Comparison of ENCODE assay signal across 1 cellular context in genomic region chr19:42327381-42327780, GRCh38.
TF ChIP-seq lines count a peak whose summit lies in the region.

No MANE protein-coding gene starts in this region.

TF ChIP-seq in neural cell, 6 proteins besides CTCF, POLR2A, EP300 and RAD21 (continued from another document):
- no peak for TF ChIP-seq REST (IDR thresholded peaks at IDR 0.05; ENCODE audit: borderline replicate concordance)
- no peak for TF ChIP-seq MXI1 (conservative IDR thresholded peaks at IDR 0.05; ENCODE audit: poor library complexity, severe bottlenecking)
